ENCODE assay signal across 8 cellular contexts in the genomic region with DNA sequence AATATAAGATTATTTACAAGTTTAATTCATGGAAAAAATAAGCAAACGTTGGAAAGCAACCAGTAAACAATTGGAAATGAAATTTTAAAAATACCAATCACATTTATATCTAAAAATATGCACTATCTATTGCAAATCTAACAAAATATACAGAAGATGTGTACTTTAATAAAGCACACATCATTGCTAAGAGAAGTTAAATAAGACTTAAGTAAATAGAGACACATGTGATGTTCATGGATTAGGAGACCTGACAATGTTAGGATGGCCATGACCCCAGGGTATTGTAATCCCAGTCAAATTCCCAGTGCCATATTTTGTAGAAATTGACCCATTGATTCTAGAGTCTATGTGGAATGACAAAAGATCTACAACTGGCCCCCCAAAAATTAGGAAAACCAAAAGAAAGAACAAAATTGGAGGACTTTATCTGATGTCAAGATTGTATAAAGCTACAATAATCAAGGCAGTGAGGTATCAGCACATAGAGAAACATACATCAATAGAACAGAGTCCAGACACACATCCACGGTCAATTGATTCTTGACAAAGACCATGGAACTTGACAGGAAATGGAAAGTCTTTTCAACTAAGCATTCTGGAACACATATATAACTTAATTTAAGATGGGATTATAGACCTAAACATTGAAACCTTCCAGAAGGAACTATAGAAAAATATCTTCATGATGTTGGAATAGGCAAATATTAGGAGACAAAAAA.
"Had no signal": no experiment of that assay in that cellular context is flagged by ENCODE, and none has a peak within 500 bp of the region (broad histone marks: within the 10 kb centered on the region; RNA-seq: fewer than 3 reads in every experiment).

No MANE protein-coding gene starts in this region.

- DNase-seq: GDM1, GF-D8 had no signal

- FAIRE-seq: G401.6, GM12878, GM12891, GM12892, GM18507, GM19239 had no signal

- ATAC-seq: GM12878 had no signal

- H3K4me3 ChIP-seq: GM12878 had no signal
